1 cellular context compared by ENCODE assay signal in the genomic region with DNA sequence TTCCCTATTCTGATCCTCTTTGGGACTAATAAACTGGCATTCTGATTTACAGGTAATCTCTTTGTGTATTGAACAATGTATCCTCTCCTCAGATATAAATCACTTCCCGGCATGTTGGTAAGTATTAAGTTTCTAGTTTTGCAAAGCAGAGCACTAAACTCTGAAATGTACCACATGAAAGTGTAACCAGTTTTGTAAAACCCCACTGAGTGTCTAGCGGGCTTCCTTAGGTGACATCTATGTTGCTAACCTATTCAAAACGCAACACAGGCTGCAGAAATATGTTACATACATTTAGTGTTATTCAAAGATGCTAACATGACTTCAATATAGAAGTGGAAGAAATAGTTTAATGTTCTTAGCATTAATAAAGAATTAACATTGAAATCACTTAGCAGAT.
TF ChIP-seq lines count a peak whose summit lies in the region.

No MANE protein-coding gene starts in this region.

TF ChIP-seq in GM12878, 131 proteins besides CTCF, POLR2A, EP300 and RAD21:
- TF ChIP-seq BRCA1 (IDR thresholded peaks at IDR 0.05; ENCODE audit: low read depth, low read length), result no peak
- TF ChIP-seq MTA3 (IDR thresholded peaks at IDR 0.05; ENCODE audit: borderline replicate concordance, low read length), result no peak
- TF ChIP-seq CBX3 (IDR thresholded peaks at IDR 0.05; ENCODE audit: borderline replicate concordance, low read depth), result no peak
- TF ChIP-seq YY1 (IDR thresholded peaks at IDR 0.05; ENCODE audit: low read depth, low read length), result no peak
- TF ChIP-seq EED (IDR thresholded peaks at IDR 0.05; ENCODE audit: low read depth), result no peak
- no peak for TF ChIP-seq MEF2A (IDR thresholded peaks at IDR 0.05; ENCODE audit: insufficient read depth, low read depth, low read length)
- no peak for TF ChIP-seq ZNF217 (IDR thresholded peaks at IDR 0.05)
